12 cellular contexts compared by ENCODE assay signal in the genomic region with DNA sequence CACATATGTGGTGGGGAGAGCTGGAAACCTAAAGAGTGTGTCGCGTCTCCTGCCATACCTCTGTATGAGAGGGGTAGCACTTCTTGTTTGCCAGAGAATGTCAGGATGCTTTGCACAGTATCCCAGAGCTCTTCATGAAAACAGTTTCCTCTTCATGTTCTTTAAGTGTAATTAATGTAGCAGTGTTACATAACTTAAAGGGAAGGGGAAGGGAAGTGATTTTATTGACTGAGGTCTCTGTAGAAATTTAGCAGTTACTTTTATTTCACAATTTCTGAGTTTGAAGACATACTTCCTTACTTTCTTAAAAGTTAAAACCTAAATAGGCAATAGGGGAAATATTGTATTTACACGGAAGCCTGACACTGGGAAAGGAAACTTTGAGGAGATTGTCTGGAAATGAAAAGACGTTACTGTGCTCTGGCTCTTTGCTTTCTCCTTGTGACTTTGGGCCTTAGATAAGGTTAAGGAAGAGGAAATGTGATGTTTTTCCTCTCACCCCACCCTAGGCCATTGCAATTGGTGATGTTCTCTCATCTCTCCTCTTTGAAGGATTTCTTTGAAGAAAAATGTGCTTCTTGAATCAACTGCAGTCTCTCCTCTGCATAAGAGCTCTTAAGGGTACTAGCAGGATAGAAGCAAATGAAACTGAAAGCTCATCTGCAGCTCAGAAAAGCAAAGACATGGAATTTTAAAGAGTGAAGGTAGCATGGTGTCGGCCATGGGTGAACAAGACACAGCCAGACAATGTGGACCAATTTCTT. TPM values are rescaled to one million over a fixed set of nuclear protein-coding genes. Genes with fewer than 3 reads are reported as not detected.
A peak's percentile ranks its signal among the peaks of the same experiment; 100 is the strongest.
DNase-seq lines count a peak whose midpoint lies in the region; ATAC-seq, FAIRE-seq and TF ChIP-seq lines count a peak whose summit lies in the region.
"Had no signal": no experiment of that assay in that cellular context is flagged by ENCODE, and none has a peak within 500 bp of the region (broad histone marks: within the 10 kb centered on the region; RNA-seq: fewer than 3 reads in every experiment).

No MANE protein-coding gene starts in this region.

- no peak for TF ChIP-seq CTCF in heart right ventricle (IDR thresholded peaks at IDR 0.05)
- no peak for TF ChIP-seq CTCF in stomach (IDR thresholded peaks at IDR 0.05)

- H3K36me3 ChIP-seq in heart right ventricle = peaks cover 0 to 80% (median 46%) of the 10 kb centered on the region in 9 donors
- peaks cover 24 to 72% (median 69%) of the 10 kb centered on the region in 4 donors for H3K36me3 ChIP-seq in stomach

- CTCF ChIA-PET in activated CD4-positive, alpha-beta T cell treated with anti-CD3 and anti-CD28 coated beads, Interleukin-2, amount 10 ng/mL, durations not matched to agents 7 days and 5 days (lab: Charles Lee) = interaction anchor here (0.5 to 3.2 kb wide), 5 partner anchors 13 to 923 kb away, joined by 3 to 12 read pairs (median 3); no protein-coding TSS in a partner anchor

- H3K9me3 ChIP-seq in heart right ventricle = no peaks in the 10 kb centered on the region
- H3K9me3 ChIP-seq in stomach = no peaks in the 10 kb centered on the region

- TF ChIP-seq EP300 in stomach (IDR thresholded peaks at IDR 0.05) = no peak

- H3K36me3 Mint-ChIP-seq in activated CD4-positive, alpha-beta T cell treated with anti-CD3 and anti-CD28 coated beads, Interleukin-2, amount 10 ng/mL, durations not matched to agents 7 days and 5 days (ENCODE audit: low read depth) = peaks cover 69% of the 10 kb centered on the region
- H3K36me3 Mint-ChIP-seq in T-helper 1 cell treated with Interleukin-12 subunit alpha and Interleukin-12 subunit beta and Interleukin-4 antibody, amounts not matched to agents 30 μg/mL and 1 μg/mL, for 36 hours (ENCODE audit: low read depth) = peaks cover 51% of the 10 kb centered on the region

- peak; percentile 22 for DNase-seq in activated CD4-positive, alpha-beta T cell treated with anti-CD3 and anti-CD28 coated beads, Interleukin-2, amount 10 ng/mL, durations not matched to agents 7 days and 5 days
- no peak for DNase-seq in activated CD4-positive, alpha-beta T cell treated with anti-CD3 and anti-CD28 coated beads, Interleukin-2, amount 50 U/mL, for 4 hours
- DNase-seq in heart right ventricle (no peak), stomach (no peak), frontal cortex (ENCODE audit: low spot score in 2 of 2) (no peak), NCI-H1105 treated with DMSO at 0.1 percent for 48 hours (lab: John Stamatoyannopoulos, UW) (no peak)
- DNase-seq: activated CD4-positive, alpha-beta T cell treated with anti-CD3 and anti-CD28 coated beads, Interleukin-2, amount 50 U/mL, for 48 hours; occipital lobe had no signal

- peaks cover 66% of the 10 kb centered on the region for H3K4me1 Mint-ChIP-seq in activated CD4-positive, alpha-beta T cell treated with anti-CD3 and anti-CD28 coated beads, Interleukin-2, amount 10 ng/mL, durations not matched to agents 7 days and 5 days
- H3K4me1 Mint-ChIP-seq in T-helper 1 cell treated with Interleukin-12 subunit alpha and Interleukin-12 subunit beta and Interleukin-4 antibody, amounts not matched to agents 30 μg/mL and 1 μg/mL, for 36 hours (ENCODE audit: low read depth) = peaks cover 43% of the 10 kb centered on the region

- H3K4me3 ChIP-seq in heart right ventricle (peak overlapping the region in 6 of 10 donors; percentile 10 to 44 (median 33)), stomach (no peak overlapping the region)

- peak in 7 of 8 donors; percentile 37 to 93 (median 71) for ATAC-seq in heart right ventricle
- ATAC-seq in GM18502 (IDR thresholded peaks at IDR 0.05; ENCODE audit: poor library complexity, unreplicated experiment) = no peak

- no peaks in the 10 kb centered on the region for H3K9me3 Mint-ChIP-seq in activated CD4-positive, alpha-beta T cell treated with anti-CD3 and anti-CD28 coated beads, Interleukin-2, amount 10 ng/mL, durations not matched to agents 7 days and 5 days
- H3K9me3 Mint-ChIP-seq in T-helper 1 cell treated with Interleukin-12 subunit alpha and Interleukin-12 subunit beta and Interleukin-4 antibody, amounts not matched to agents 30 μg/mL and 1 μg/mL, for 36 hours = no peaks in the 10 kb centered on the region
- H3K9me3 Mint-ChIP-seq: IgD-negative memory B cell had no signal

- intact Hi-C loops in heart right ventricle (cut with DNase I) (loop anchor here in 1 of 10 donors (10.0 kb wide), 1 partner anchor 60 kb away; the partner anchor contains the start of gene CEP97), stomach (cut with DNase I; ENCODE audit: low total_unique reads) (no loop called here)

- 70 to 75% methylated on average over 5 of the region's 5 CpGs for WGBS in heart right ventricle, 2 donors
- 76 to 87% (median 82%) methylated on average over 5 of the region's 5 CpGs for WGBS in stomach, 5 donors

- H3K27me3 ChIP-seq in heart right ventricle (no peaks in the 10 kb centered on the region), stomach (no peaks in the 10 kb centered on the region)

- POLR2A ChIA-PET in activated CD4-positive, alpha-beta T cell treated with anti-CD3 and anti-CD28 coated beads, Interleukin-2, amount 10 ng/mL, durations not matched to agents 7 days and 5 days (lab: Charles Lee) = no interaction called here

- peaks cover 0 to 43% (median 23%) of the 10 kb centered on the region in 9 donors for H3K4me1 ChIP-seq in heart right ventricle
- peaks cover under 1 to 36% (median 9%) of the 10 kb centered on the region in 4 donors for H3K4me1 ChIP-seq in stomach

- TF ChIP-seq POLR2A in stomach (IDR thresholded peaks at IDR 0.05) = no peak

- H3K27ac ChIP-seq in heart right ventricle (peak overlapping the region; percentile 10 to 83 (median 68)), stomach (peak overlapping the region in 4 of 5 donors; percentile 3 to 58 (median 36))

- no peak for FAIRE-seq in frontal cortex (lab: Jason Lieb, UNC)

- no peaks in the 10 kb centered on the region for H3K27me3 Mint-ChIP-seq in activated CD4-positive, alpha-beta T cell treated with anti-CD3 and anti-CD28 coated beads, Interleukin-2, amount 10 ng/mL, durations not matched to agents 7 days and 5 days
- no peaks in the 10 kb centered on the region for H3K27me3 Mint-ChIP-seq in T-helper 1 cell treated with Interleukin-12 subunit alpha and Interleukin-12 subunit beta and Interleukin-4 antibody, amounts not matched to agents 30 μg/mL and 1 μg/mL, for 36 hours (ENCODE audit: low read depth)
- H3K27me3 Mint-ChIP-seq: brain, IgD-negative memory B cell had no signal

- peak overlapping the region; percentile 91 for H3K27ac Mint-ChIP-seq in activated CD4-positive, alpha-beta T cell treated with anti-CD3 and anti-CD28 coated beads, Interleukin-2, amount 10 ng/mL, durations not matched to agents 7 days and 5 days
- peak overlapping the region; percentile 84 for H3K27ac Mint-ChIP-seq in T-helper 1 cell treated with Interleukin-12 subunit alpha and Interleukin-12 subunit beta and Interleukin-4 antibody, amounts not matched to agents 30 μg/mL and 1 μg/mL, for 36 hours

- peak overlapping the region; percentile 68 for H3K4me3 Mint-ChIP-seq in activated CD4-positive, alpha-beta T cell treated with anti-CD3 and anti-CD28 coated beads, Interleukin-2, amount 10 ng/mL, durations not matched to agents 7 days and 5 days
- peak overlapping the region; percentile 66 for H3K4me3 Mint-ChIP-seq in T-helper 1 cell treated with Interleukin-12 subunit alpha and Interleukin-12 subunit beta and Interleukin-4 antibody, amounts not matched to agents 30 μg/mL and 1 μg/mL, for 36 hours
- H3K4me3 Mint-ChIP-seq: brain had no signal

RNA-seq across cellular contexts. Expression of gene NXPE3, which starts 6.0 kb away (rescaled TPM):
- 10 to 100 TPM; 28.5 to 29.5 TPM for total RNA-seq in activated CD4-positive, alpha-beta T cell treated with anti-CD3 and anti-CD28 coated beads, Interleukin-2, amount 10 ng/mL, durations not matched to agents 7 days and 5 days
- 10 to 100 TPM; 30.2 to 50.3 (median 35.7) TPM for total RNA-seq in heart right ventricle
- 10 to 100 TPM in 1 of 2 donors, 1 to 10 TPM in 1; 7.6 to 11.7 TPM for polyA plus RNA-seq in heart right ventricle
- total RNA-seq in stomach = 10 to 100 TPM in 3 of 5 donors, 1 to 10 TPM in 1, under 1 TPM in 1; 0.58 to 43.2 (median 10.1) TPM
- 1 to 10 TPM; 2.2 to 3.7 (median 3.1) TPM for polyA plus RNA-seq in stomach
- 17.1 TPM for total RNA-seq in frontal cortex

Comparison
In these comparisons a context has a peak if more than half of its experiments do, and no peak if none do; other contexts are left out.
1. H3K4me3 ChIP-seq: peak in heart right ventricle (6 of 10); none in stomach (0 of 4).